ENCODE assay signal across 1 cellular context in the genomic region with DNA sequence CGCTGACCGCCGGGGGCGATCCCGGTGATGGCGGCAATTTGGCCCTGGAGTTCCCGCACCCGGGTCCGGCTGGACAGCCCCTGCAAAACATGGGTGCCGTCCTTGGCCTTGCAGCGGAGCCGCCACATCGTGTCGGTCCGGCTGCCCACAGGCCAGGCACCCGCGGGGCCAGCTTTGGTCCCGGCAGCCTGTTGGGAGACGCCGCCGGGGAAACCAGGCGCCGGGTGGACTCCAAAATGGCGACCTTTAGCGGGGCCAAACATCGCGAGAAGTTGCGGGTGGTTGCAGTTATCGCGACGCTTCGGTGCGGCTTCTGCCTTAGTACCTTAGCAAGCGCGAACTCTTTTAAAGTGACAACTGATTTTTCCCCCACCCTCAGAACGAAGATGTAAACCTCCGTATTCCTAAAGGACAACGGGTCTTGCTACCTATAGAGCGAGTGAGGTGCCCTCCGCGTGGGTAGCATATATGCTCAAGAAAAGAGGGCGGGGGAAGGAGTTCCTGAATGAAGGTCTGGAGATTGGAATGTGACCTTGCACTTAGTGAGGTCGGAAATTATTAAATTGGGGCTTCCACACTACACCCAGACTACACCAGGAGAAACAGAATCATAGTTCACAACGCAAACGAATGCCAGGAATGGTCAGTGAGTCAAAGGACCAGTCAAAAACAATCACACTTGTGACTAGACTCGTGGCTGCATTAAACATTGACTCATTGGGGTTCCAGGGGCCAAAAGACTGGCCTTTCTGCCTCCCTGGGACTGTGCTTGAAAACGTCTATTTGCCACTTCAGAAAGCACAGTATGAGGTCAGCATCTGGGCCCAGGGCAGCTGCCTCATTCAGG.
A peak's percentile ranks its signal among the peaks of the same experiment; 100 is the strongest.
TF ChIP-seq lines count a peak whose summit lies in the region.

Gene YOD1, minus strand, starts transcription at position 441 of the 847 bp plus-strand sequence. Its CDS starts 178 bp downstream, at position 263.

TF ChIP-seq in K562, 482 proteins besides CTCF, POLR2A, EP300 and RAD21 (continued from another document and continues in another):
- TF ChIP-seq HMGN3 (IDR thresholded peaks at IDR 0.05; ENCODE audit: borderline replicate concordance, extremely low read depth, insufficient read length, low read depth, low read length) (peak; percentile 80), ZBTB7A (IDR thresholded peaks at IDR 0.05; ENCODE audit: borderline replicate concordance, control insufficient read depth, low read depth, low read length) (no peak), ZNF263 (CRISPR knock-in tag; IDR thresholded peaks at IDR 0.05; ENCODE audit: borderline replicate concordance) (0 out of 2 replicates have a peak, but pooled peaks have one; percentile 28), DPF2 (IDR thresholded peaks at IDR 0.05) (0 out of 2 replicates have a peak, but pooled peaks have one; percentile 24), SP1 (CRISPR knock-in tag; IDR thresholded peaks at IDR 0.05) (peak; percentile 26; the same call in 1 of the 2 replicates), HNRNPL (IDR thresholded peaks at IDR 0.05; ENCODE audit: low read depth, low read length) (0 out of 2 replicates have a peak, but pooled peaks have one; percentile 10), NFE2L1 (tag; IDR thresholded peaks at IDR 0.05; ENCODE audit: borderline replicate concordance, low read depth) (no peak), SPI1 (IDR thresholded peaks at IDR 0.05; ENCODE audit: borderline replicate concordance, low read depth, low read length) (no peak), E2F8 (IDR thresholded peaks at IDR 0.05; ENCODE audit: low read depth, partially characterized antibody) (no peak), SRF (CRISPR knock-in tag; IDR thresholded peaks at IDR 0.05) (peak in 1 of 2 experiments; percentile 39; a peak in 2 of 4 replicates), ILF3 (IDR thresholded peaks at IDR 0.05; ENCODE audit: borderline replicate concordance) (no peak), HDAC1 (IDR thresholded peaks at IDR 0.05) (peak in 1 of 2 experiments; percentile 82; a peak in 2 of 4 replicates), TBL1XR1 (IDR thresholded peaks at IDR 0.05; ENCODE audit: low read length in 2 of 2) (peak in 1 of 2 experiments; percentile 17; a peak in 1 of 4 replicates), NONO (IDR thresholded peaks at IDR 0.05; ENCODE audit: low read depth in 2 of 2, low read length in 1 of 2) (peak in 1 of 2 experiments; percentile 50; a peak in 1 of 4 replicates), ZNF584 (CRISPR knock-in tag; IDR thresholded peaks at IDR 0.05; ENCODE audit: low read depth) (0 out of 2 replicates have a peak, but pooled peaks have one; percentile 50), SMAD1 (IDR thresholded peaks at IDR 0.05; ENCODE audit: low read depth, low read length, partially characterized antibody) (peak; percentile 40), ZNF347 (CRISPR knock-in tag; IDR thresholded peaks at IDR 0.05; ENCODE audit: low read depth) (no peak), MYC (IDR thresholded peaks at IDR 0.05; ENCODE audit: low read depth, low read length) (peak; percentile 52), MYC (CRISPR knock-in tag; IDR thresholded peaks at IDR 0.05; ENCODE audit: borderline replicate concordance, low read depth) (no peak), XRCC3 (IDR thresholded peaks at IDR 0.05) (no peak), ZHX1 (conservative IDR thresholded peaks at IDR 0.05; ENCODE audit: low read length) (peak; percentile 81; the same call in 1 of the 2 replicates), RBM25 (IDR thresholded peaks at IDR 0.05; ENCODE audit: low read depth, low read length, severe bottlenecking) (peak; percentile 61), PHF20 (IDR thresholded peaks at IDR 0.05; ENCODE audit: partially characterized antibody) (peak; percentile 64), NR2C2 (CRISPR knock-in tag; IDR thresholded peaks at IDR 0.05) (peak; percentile 75), NR2C2 (tag; IDR thresholded peaks at IDR 0.05) (peak; percentile 52)
- TF ChIP-seq, protein P1, sequence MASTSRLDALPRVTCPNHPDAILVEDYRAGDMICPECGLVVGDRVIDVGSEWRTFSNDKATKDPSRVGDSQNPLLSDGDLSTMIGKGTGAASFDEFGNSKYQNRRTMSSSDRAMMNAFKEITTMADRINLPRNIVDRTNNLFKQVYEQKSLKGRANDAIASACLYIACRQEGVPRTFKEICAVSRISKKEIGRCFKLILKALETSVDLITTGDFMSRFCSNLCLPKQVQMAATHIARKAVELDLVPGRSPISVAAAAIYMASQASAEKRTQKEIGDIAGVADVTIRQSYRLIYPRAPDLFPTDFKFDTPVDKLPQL (IDR thresholded peaks at IDR 0.05; ENCODE audit: extremely low read depth, insufficient read length) = peak; percentile 36
- TF ChIP-seq, protein P2, sequence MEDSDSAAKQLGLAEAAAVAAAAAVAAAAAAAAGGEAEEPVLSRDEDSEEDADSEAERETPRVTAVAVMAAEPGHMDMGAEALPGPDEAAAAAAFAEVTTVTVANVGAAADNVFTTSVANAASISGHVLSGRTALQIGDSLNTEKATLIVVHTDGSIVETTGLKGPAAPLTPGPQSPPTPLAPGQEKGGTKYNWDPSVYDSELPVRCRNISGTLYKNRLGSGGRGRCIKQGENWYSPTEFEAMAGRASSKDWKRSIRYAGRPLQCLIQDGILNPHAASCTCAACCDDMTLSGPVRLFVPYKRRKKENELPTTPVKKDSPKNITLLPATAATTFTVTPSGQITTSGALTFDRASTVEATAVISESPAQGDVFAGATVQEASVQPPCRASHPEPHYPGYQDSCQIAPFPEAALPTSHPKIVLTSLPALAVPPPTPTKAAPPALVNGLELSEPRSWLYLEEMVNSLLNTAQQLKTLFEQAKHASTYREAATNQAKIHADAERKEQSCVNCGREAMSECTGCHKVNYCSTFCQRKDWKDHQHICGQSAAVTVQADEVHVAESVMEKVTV (CRISPR knock-in tag; IDR thresholded peaks at IDR 0.05) = no peak
- TF ChIP-seq, protein P3, sequence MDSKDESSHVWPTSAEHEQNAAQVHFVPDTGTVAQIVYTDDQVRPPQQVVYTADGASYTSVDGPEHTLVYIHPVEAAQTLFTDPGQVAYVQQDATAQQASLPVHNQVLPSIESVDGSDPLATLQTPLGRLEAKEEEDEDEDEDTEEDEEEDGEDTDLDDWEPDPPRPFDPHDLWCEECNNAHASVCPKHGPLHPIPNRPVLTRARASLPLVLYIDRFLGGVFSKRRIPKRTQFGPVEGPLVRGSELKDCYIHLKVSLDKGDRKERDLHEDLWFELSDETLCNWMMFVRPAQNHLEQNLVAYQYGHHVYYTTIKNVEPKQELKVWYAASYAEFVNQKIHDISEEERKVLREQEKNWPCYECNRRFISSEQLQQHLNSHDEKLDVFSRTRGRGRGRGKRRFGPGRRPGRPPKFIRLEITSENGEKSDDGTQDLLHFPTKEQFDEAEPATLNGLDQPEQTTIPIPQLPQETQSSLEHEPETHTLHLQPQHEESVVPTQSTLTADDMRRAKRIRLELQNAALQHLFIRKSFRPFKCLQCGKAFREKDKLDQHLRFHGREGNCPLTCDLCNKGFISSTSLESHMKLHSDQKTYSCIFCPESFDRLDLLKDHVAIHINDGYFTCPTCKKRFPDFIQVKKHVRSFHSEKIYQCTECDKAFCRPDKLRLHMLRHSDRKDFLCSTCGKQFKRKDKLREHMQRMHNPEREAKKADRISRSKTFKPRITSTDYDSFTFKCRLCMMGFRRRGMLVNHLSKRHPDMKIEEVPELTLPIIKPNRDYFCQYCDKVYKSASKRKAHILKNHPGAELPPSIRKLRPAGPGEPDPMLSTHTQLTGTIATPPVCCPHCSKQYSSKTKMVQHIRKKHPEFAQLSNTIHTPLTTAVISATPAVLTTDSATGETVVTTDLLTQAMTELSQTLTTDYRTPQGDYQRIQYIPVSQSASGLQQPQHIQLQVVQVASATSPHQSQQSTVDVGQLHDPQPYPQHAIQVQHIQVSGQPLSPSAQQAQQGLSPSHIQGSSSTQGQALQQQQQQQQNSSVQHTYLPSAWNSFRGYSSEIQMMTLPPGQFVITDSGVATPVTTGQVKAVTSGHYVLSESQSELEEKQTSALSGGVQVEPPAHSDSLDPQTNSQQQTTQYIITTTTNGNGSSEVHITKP (IDR thresholded peaks at IDR 0.05; ENCODE audit: partially characterized antibody) = peak; percentile 54
- TF ChIP-seq, protein P4, sequence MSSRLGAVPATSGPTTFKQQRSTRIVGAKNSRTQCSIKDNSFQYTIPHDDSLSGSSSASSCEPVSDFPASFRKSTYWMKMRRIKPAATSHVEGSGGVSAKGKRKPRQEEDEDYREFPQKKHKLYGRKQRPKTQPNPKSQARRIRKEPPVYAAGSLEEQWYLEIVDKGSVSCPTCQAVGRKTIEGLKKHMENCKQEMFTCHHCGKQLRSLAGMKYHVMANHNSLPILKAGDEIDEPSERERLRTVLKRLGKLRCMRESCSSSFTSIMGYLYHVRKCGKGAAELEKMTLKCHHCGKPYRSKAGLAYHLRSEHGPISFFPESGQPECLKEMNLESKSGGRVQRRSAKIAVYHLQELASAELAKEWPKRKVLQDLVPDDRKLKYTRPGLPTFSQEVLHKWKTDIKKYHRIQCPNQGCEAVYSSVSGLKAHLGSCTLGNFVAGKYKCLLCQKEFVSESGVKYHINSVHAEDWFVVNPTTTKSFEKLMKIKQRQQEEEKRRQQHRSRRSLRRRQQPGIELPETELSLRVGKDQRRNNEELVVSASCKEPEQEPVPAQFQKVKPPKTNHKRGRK (tag; IDR thresholded peaks at IDR 0.05) = no peak
- TF ChIP-seq, protein P5, sequence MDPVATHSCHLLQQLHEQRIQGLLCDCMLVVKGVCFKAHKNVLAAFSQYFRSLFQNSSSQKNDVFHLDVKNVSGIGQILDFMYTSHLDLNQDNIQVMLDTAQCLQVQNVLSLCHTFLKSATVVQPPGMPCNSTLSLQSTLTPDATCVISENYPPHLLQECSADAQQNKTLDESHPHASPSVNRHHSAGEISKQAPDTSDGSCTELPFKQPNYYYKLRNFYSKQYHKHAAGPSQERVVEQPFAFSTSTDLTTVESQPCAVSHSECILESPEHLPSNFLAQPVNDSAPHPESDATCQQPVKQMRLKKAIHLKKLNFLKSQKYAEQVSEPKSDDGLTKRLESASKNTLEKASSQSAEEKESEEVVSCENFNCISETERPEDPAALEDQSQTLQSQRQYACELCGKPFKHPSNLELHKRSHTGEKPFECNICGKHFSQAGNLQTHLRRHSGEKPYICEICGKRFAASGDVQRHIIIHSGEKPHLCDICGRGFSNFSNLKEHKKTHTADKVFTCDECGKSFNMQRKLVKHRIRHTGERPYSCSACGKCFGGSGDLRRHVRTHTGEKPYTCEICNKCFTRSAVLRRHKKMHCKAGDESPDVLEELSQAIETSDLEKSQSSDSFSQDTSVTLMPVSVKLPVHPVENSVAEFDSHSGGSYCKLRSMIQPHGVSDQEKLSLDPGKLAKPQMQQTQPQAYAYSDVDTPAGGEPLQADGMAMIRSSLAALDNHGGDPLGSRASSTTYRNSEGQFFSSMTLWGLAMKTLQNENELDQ (CRISPR knock-in tag; IDR thresholded peaks at IDR 0.05; ENCODE audit: borderline replicate concordance) = peak; percentile 66; the same call in 1 of the 2 replicates
- TF ChIP-seq, protein P6, sequence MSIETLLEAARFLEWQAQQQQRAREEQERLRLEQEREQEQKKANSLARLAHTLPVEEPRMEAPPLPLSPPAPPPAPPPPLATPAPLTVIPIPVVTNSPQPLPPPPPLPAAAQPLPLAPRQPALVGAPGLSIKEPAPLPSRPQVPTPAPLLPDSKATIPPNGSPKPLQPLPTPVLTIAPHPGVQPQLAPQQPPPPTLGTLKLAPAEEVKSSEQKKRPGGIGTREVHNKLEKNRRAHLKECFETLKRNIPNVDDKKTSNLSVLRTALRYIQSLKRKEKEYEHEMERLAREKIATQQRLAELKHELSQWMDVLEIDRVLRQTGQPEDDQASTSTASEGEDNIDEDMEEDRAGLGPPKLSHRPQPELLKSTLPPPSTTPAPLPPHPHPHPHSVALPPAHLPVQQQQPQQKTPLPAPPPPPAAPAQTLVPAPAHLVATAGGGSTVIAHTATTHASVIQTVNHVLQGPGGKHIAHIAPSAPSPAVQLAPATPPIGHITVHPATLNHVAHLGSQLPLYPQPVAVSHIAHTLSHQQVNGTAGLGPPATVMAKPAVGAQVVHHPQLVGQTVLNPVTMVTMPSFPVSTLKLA (conservative IDR thresholded peaks at IDR 0.05) = peak in 1 of 2 experiments; percentile 44; a peak in 2 of 4 replicates
- TF ChIP-seq, protein P7, sequence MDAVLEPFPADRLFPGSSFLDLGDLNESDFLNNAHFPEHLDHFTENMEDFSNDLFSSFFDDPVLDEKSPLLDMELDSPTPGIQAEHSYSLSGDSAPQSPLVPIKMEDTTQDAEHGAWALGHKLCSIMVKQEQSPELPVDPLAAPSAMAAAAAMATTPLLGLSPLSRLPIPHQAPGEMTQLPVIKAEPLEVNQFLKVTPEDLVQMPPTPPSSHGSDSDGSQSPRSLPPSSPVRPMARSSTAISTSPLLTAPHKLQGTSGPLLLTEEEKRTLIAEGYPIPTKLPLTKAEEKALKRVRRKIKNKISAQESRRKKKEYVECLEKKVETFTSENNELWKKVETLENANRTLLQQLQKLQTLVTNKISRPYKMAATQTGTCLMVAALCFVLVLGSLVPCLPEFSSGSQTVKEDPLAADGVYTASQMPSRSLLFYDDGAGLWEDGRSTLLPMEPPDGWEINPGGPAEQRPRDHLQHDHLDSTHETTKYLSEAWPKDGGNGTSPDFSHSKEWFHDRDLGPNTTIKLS (IDR thresholded peaks at IDR 0.05; ENCODE audit: borderline replicate concordance, low read depth) = peak; percentile 91
